7 cellular contexts compared by ENCODE assay signal in genomic region chr2:101012706-101013181, GRCh38. TPM values are rescaled to one million over a fixed set of nuclear protein-coding genes. Genes with fewer than 3 reads are reported as not detected.
DNase-seq lines count a peak whose midpoint lies in the region; ATAC-seq and TF ChIP-seq lines count a peak whose summit lies in the region.

No MANE protein-coding gene starts in this region.

- H2BK12ac ChIP-seq in mesenchymal stem cell (ENCODE audit: low read length in 2 of 2): no peak overlapping the region

- peaks cover 12% of the 10 kb centered on the region for H3K4me1 Mint-ChIP-seq in GM23338

- no peak overlapping the region for H3K23ac ChIP-seq in mesenchymal stem cell (ENCODE audit: low read length in 2 of 2)

- H2BK120ac ChIP-seq in mesenchymal stem cell (ENCODE audit: low read depth, low read length): no peak overlapping the region

- H2AK5ac ChIP-seq in mesenchymal stem cell (ENCODE audit: low read length, severe bottlenecking): no peak overlapping the region

- H2AFZ ChIP-seq in GM23338 (no peak overlapping the region), mesenchymal stem cell (ENCODE audit: low read depth, low read length) (no peak overlapping the region)

- H3K36me3 ChIP-seq in GM23338 (ENCODE audit: insufficient read depth) (peaks cover 3% of the 10 kb centered on the region; the same call in 1 of the 2 replicates), mesenchymal stem cell (ENCODE audit: control insufficient read depth in 1 of 2, insufficient read depth in 2 of 2, low read depth in 1 of 2, low read length in 2 of 2) (peaks cover 13 to 64% of the 10 kb centered on the region in 2 experiments)

- no peak overlapping the region for H4K8ac ChIP-seq in mesenchymal stem cell (ENCODE audit: low read length)

- H3K27me3 ChIP-seq in GM23338 (ENCODE audit: insufficient read depth) (no peaks in the 10 kb centered on the region), mesenchymal stem cell (ENCODE audit: control insufficient read depth in 1 of 2, insufficient read depth in 1 of 2, low read length in 2 of 2) (no peaks in the 10 kb centered on the region)

- peak; percentile 47 for DNase-seq in D341Med (ENCODE audit: low spot score)
- DNase-seq in GM23338 (ENCODE audit: low spot score): peak; percentile 53
- peak; percentile 41 for DNase-seq in RPMI8226
- peak; percentile 57 for DNase-seq in dedifferentiated amniotic fluid mesenchymal stem cell (ENCODE audit: extremely low spot score)
- peak; percentile 52 for DNase-seq in mesenchymal stem cell

- H4K20me1 ChIP-seq in GM23338 (replicated peaks; ENCODE audit: insufficient read depth): peaks cover 7% of the 10 kb centered on the region; the same call in 1 of the 2 replicates

- no peak overlapping the region for H3K4ac ChIP-seq in mesenchymal stem cell (ENCODE audit: low read depth in 1 of 2, low read length in 2 of 2)

- ATAC-seq in GM23338 (no peak), HG03175 (IDR thresholded peaks at IDR 0.05; ENCODE audit: unreplicated experiment) (no peak), HG02588 (IDR thresholded peaks at IDR 0.05; ENCODE audit: unreplicated experiment) (no peak)

- H3K9me3 Mint-ChIP-seq in GM23338: no peaks in the 10 kb centered on the region; the same call in 1 of the 3 replicates

- H3K4me2 ChIP-seq in GM23338 (no peak overlapping the region), mesenchymal stem cell (ENCODE audit: low read length, poor library complexity, severe bottlenecking) (no peak overlapping the region)

- no peak overlapping the region for H4K91ac ChIP-seq in mesenchymal stem cell (ENCODE audit: low read length)

- WGBS in mesenchymal stem cell: 62% methylated on average over 5 of the region's 5 CpGs

- H3K79me2 ChIP-seq in GM23338 (replicated peaks; ENCODE audit: insufficient read depth): no peaks in the 10 kb centered on the region

- H2BK5ac ChIP-seq in mesenchymal stem cell (ENCODE audit: low read depth, low read length, poor library complexity, severe bottlenecking): no peak overlapping the region

- H3K79me1 ChIP-seq in mesenchymal stem cell (replicated peaks; ENCODE audit: low read length, poor library complexity, severe bottlenecking): peaks cover 5% of the 10 kb centered on the region

- H3K4me3 ChIP-seq in GM23338: no peak overlapping the region
- H3K4me3 ChIP-seq in mesenchymal stem cell (ENCODE audit: insufficient read depth in 1 of 2, low read depth in 1 of 2, low read length in 2 of 2): no peak overlapping the region

- H3K18ac ChIP-seq in mesenchymal stem cell (ENCODE audit: low read depth in 1 of 2, low read length in 2 of 2): no peak overlapping the region

- peaks cover 78% of the 10 kb centered on the region for H3K36me3 Mint-ChIP-seq in GM23338 (ENCODE audit: low read depth)

- H3K14ac ChIP-seq in mesenchymal stem cell (ENCODE audit: low read length in 2 of 2): no peak overlapping the region

- no peaks in the 10 kb centered on the region for H3K9me2 ChIP-seq in GM23338 (ENCODE audit: insufficient read depth)

- TF ChIP-seq CTCF in GM23338 (conservative IDR thresholded peaks at IDR 0.05; ENCODE audit: low read depth in 2 of 2): peak; percentile 74 to 86

- no peak overlapping the region; the same call in 1 of the 2 replicates for H3K27ac Mint-ChIP-seq in GM23338

- H3K4me1 ChIP-seq in GM23338 (ENCODE audit: insufficient read depth): no peaks in the 10 kb centered on the region; the same call in 1 of the 2 replicates
- peaks cover 3% of the 10 kb centered on the region for H3K4me1 ChIP-seq in mesenchymal stem cell (ENCODE audit: control insufficient read depth, insufficient read depth, low read depth, low read length)

- H3K27me3 Mint-ChIP-seq in GM23338 (ENCODE audit: insufficient read depth, low read depth, poor library complexity): peaks cover 12% of the 10 kb centered on the region

- peak overlapping the region; percentile 40 for H3K9ac ChIP-seq in mesenchymal stem cell (ENCODE audit: low read length)

- H3K27ac ChIP-seq in GM23338 (ENCODE audit: low read depth) (no peak overlapping the region), mesenchymal stem cell (ENCODE audit: low read length, poor library complexity, severe bottlenecking) (no peak overlapping the region)

- H3F3A ChIP-seq in GM23338 (replicated peaks; ENCODE audit: low read depth): peaks cover 12% of the 10 kb centered on the region

- no peaks in the 10 kb centered on the region for H3K9me3 ChIP-seq in mesenchymal stem cell (ENCODE audit: control insufficient read depth, low read length)

- no peak overlapping the region for H3K4me3 Mint-ChIP-seq in GM23338

- no peak overlapping the region for H2BK15ac ChIP-seq in mesenchymal stem cell (ENCODE audit: low read depth, poor library complexity, severe bottlenecking)

TF ChIP-seq in GM23338, 12 proteins besides CTCF, POLR2A, EP300 and RAD21 (continues in another document):
- no peak for TF ChIP-seq JUNB (IDR thresholded peaks at IDR 0.05; ENCODE audit: unreplicated experiment)
- TF ChIP-seq EZH2phosphoT487 (IDR thresholded peaks at IDR 0.05; ENCODE audit: unreplicated experiment): no peak
- no peak for TF ChIP-seq ETS1 (IDR thresholded peaks at IDR 0.05)
- TF ChIP-seq ZNF462 (CRISPR knock-in tag; IDR thresholded peaks at IDR 0.05): no peak
- no peak for TF ChIP-seq STAT1 (IDR thresholded peaks at IDR 0.05; ENCODE audit: unreplicated experiment)
- no peak for TF ChIP-seq POLR2AphosphoS5 (IDR thresholded peaks at IDR 0.05; ENCODE audit: low read depth)
- no peak for TF ChIP-seq EZH2 (IDR thresholded peaks at IDR 0.05; ENCODE audit: low read depth, unreplicated experiment)
- no peak for TF ChIP-seq CREB1 (CRISPR knock-in tag; IDR thresholded peaks at IDR 0.05; ENCODE audit: low read depth)

RNA-seq across cellular contexts. Expression of gene RPL31, which starts 10.7 kb away (rescaled TPM):
- total RNA-seq in GM23338 (2014; rRNA removed; shearing (Covaris generic)): 819 and 926 TPM in 2 replicates
- polyA plus RNA-seq in GM23338 (2016; fragmentation: Nextera tagmentation; extraction: Ambion mirVana): 3,213 and 3,415 TPM in 2 replicates
- polyA plus RNA-seq in mesenchymal stem cell (2013, experiment 1 of 2): 1,594 TPM
- polyA plus RNA-seq in mesenchymal stem cell (2013, experiment 2 of 2): 1,456 TPM
